Comparison of ENCODE assay signal across 23 cellular contexts in genomic region chr9:127731938-127732337, GRCh38. TPM values are rescaled to one million over a fixed set of nuclear protein-coding genes. Genes with fewer than 3 reads are reported as not detected.
"Had no signal": no experiment of that assay in that cellular context is flagged by ENCODE, and none has a peak within 500 bp of the region (broad histone marks: within the 10 kb centered on the region; RNA-seq: fewer than 3 reads in every experiment).

No MANE protein-coding gene starts in this region.

- H3K36me3 ChIP-seq: cardiac muscle cell, uterus had no signal

- H3K27ac ChIP-seq: cardiac muscle cell, epithelial cell of prostate, foreskin keratinocyte, tibial nerve, uterus had no signal

- ATAC-seq: activated CD8-positive, alpha-beta T cell treated with anti-CD3 and anti-CD28 coated beads, Interleukin-2, amount 10 ng/mL, durations not matched to agents 7 days and 5 days; foreskin keratinocyte; left cardiac atrium; natural killer cell treated with Interleukin-12 subunit alpha and Interleukin-12 subunit beta and Interleukin-15 and Interleukin-18, amount 100 ng/mL, for 72 hours; stimulated activated naive CD8-positive, alpha-beta T cell treated with anti-CD3 and anti-CD28 coated beads, Interleukin-15, Interleukin-2, amounts not matched to agents 100 U/mL and 50 U/mL, for 24 hours had no signal

- H3K27ac Mint-ChIP-seq: activated CD4-positive, alpha-beta T cell treated with anti-CD3 and anti-CD28 coated beads, Interleukin-2, amount 10 ng/mL, durations not matched to agents 24 days and 14 days; activated CD8-positive, alpha-beta T cell treated with anti-CD3 and anti-CD28 coated beads, Interleukin-2, amount 10 ng/mL, durations not matched to agents 7 days and 5 days; activated naive CD8-positive, alpha-beta T cell treated with anti-CD3 and anti-CD28 coated beads, Interleukin-2, amount 10 ng/mL, durations not matched to agents 7 days and 5 days; activated T-cell treated with anti-CD3 and anti-CD28 coated beads, Interleukin-2, amount 50 U/mL, for 24 hours; activated T-helper 2 cell treated with anti-CD3 and anti-CD28 coated beads, Interferon-gamma antibody, Interleukin-2, Interleukin-4, amounts not matched to agents 10 μg/mL and 5 μg/mL and 100 μg/mL, durations not matched to agents 14 hours and 24 hours and 36 hours; endodermal cell; natural killer cell treated with Interleukin-12 subunit alpha and Interleukin-12 subunit beta and Interleukin-15 and Interleukin-18, amount 100 ng/mL, for 72 hours had no signal

- H3K4me3 Mint-ChIP-seq: activated CD4-positive, alpha-beta T cell treated with anti-CD3 and anti-CD28 coated beads, Interleukin-2, amount 10 ng/mL, durations not matched to agents 24 days and 14 days; activated CD8-positive, alpha-beta T cell treated with anti-CD3 and anti-CD28 coated beads, Interleukin-2, amount 10 ng/mL, durations not matched to agents 7 days and 5 days; activated naive CD8-positive, alpha-beta T cell treated with anti-CD3 and anti-CD28 coated beads, Interleukin-2, amount 10 ng/mL, durations not matched to agents 7 days and 5 days; activated T-cell treated with anti-CD3 and anti-CD28 coated beads, Interleukin-2, amount 50 U/mL, for 24 hours; endodermal cell; natural killer cell treated with Interleukin-12 subunit alpha and Interleukin-12 subunit beta and Interleukin-15 and Interleukin-18, amount 100 ng/mL, for 72 hours had no signal

- H3K27me3 ChIP-seq: cardiac muscle cell, dorsolateral prefrontal cortex, foreskin keratinocyte, tibial nerve, uterus had no signal

- H3K27me3 Mint-ChIP-seq: activated CD4-positive, alpha-beta T cell treated with anti-CD3 and anti-CD28 coated beads, Interleukin-2, amount 10 ng/mL, durations not matched to agents 24 days and 14 days; activated naive CD8-positive, alpha-beta T cell treated with anti-CD3 and anti-CD28 coated beads, Interleukin-2, amount 10 ng/mL, durations not matched to agents 7 days and 5 days; activated T-cell treated with anti-CD3 and anti-CD28 coated beads, Interleukin-2, amount 50 U/mL, for 24 hours; natural killer cell treated with Interleukin-12 subunit alpha and Interleukin-12 subunit beta and Interleukin-15 and Interleukin-18, amount 100 ng/mL, for 72 hours had no signal

- H3K9me3 ChIP-seq: tibial nerve, uterus had no signal

- H3K4me1 Mint-ChIP-seq: endodermal cell had no signal

- H3K36me3 Mint-ChIP-seq: activated naive CD8-positive, alpha-beta T cell treated with anti-CD3 and anti-CD28 coated beads, Interleukin-2, amount 10 ng/mL, durations not matched to agents 7 days and 5 days; natural killer cell treated with Interleukin-12 subunit alpha and Interleukin-12 subunit beta and Interleukin-15 and Interleukin-18, amount 100 ng/mL, for 72 hours had no signal

- H3K4me3 ChIP-seq: cardiac muscle cell, dorsolateral prefrontal cortex, tibial nerve, uterus had no signal

- DNase-seq: activated CD4-positive, alpha-beta T cell treated with anti-CD3 and anti-CD28 coated beads, Interleukin-2, amount 10 ng/mL, durations not matched to agents 24 days and 14 days; activated CD8-positive, alpha-beta T cell treated with anti-CD3 and anti-CD28 coated beads, Interleukin-2, amount 10 ng/mL, durations not matched to agents 7 days and 5 days; activated naive CD4-positive, alpha-beta T cell treated with Interleukin-2 at 50 U/mL for 16 hours; activated naive CD8-positive, alpha-beta T cell treated with anti-CD3 and anti-CD28 coated beads, Interleukin-2, amount 10 ng/mL, durations not matched to agents 7 days and 5 days; activated T-cell treated with anti-CD3 and anti-CD28 coated beads, Interleukin-2, amount 50 U/mL, for 24 hours; amygdala; endodermal cell; foreskin keratinocyte; hippocampal formation; left cardiac atrium; nucleus accumbens; stimulated activated CD4-positive, alpha-beta T cell treated with anti-CD3 and anti-CD28 coated beads, Interleukin-12 subunit alpha, Interleukin-12 subunit beta, amount 100 ng/mL, for 4 hours; stimulated activated CD4-positive, alpha-beta T cell treated with anti-CD3 and anti-CD28 coated beads, Interleukin-1b, Interleukin-23, amount 100 ng/mL, for 48 hours; stimulated activated naive CD8-positive, alpha-beta T cell treated with anti-CD3 and anti-CD28 coated beads, Interleukin-15, Interleukin-2, amounts not matched to agents 100 U/mL and 50 U/mL, for 24 hours; T-helper 1 cell; T1000; uterus had no signal

- H3K9me3 Mint-ChIP-seq: activated CD4-positive, alpha-beta T cell treated with anti-CD3 and anti-CD28 coated beads, Interleukin-2, amount 10 ng/mL, durations not matched to agents 24 days and 14 days; activated naive CD8-positive, alpha-beta T cell treated with anti-CD3 and anti-CD28 coated beads, Interleukin-2, amount 10 ng/mL, durations not matched to agents 7 days and 5 days; activated T-cell treated with anti-CD3 and anti-CD28 coated beads, Interleukin-2, amount 50 U/mL, for 24 hours; activated T-helper 2 cell treated with anti-CD3 and anti-CD28 coated beads, Interferon-gamma antibody, Interleukin-2, Interleukin-4, amounts not matched to agents 10 μg/mL and 5 μg/mL and 100 μg/mL, durations not matched to agents 14 hours and 24 hours and 36 hours; endodermal cell; natural killer cell treated with Interleukin-12 subunit alpha and Interleukin-12 subunit beta and Interleukin-15 and Interleukin-18, amount 100 ng/mL, for 72 hours had no signal

- H3K4me1 ChIP-seq: foreskin keratinocyte, uterus had no signal

RNA-seq across cellular contexts. Expression of gene TTC16, which starts 16.1 kb away (rescaled TPM):
- total RNA-seq: activated CD4-positive, alpha-beta T cell treated with anti-CD3 and anti-CD28 coated beads, Interleukin-2, amount 10 ng/mL, durations not matched to agents 24 days and 14 days; endodermal cell; foreskin keratinocyte had no signal

RNA-seq across cellular contexts. Expression of gene CFAP157, which starts 25.1 kb away (rescaled TPM):
- total RNA-seq: activated CD4-positive, alpha-beta T cell treated with anti-CD3 and anti-CD28 coated beads, Interleukin-2, amount 10 ng/mL, durations not matched to agents 24 days and 14 days; foreskin keratinocyte; left cardiac atrium; natural killer cell treated with Interleukin-12 subunit alpha and Interleukin-12 subunit beta and Interleukin-15 and Interleukin-18, amount 100 ng/mL, for 72 hours had no signal
